Comparison of ENCODE assay signal across 16 cellular contexts in genomic region chr7:101747058-101747617, GRCh38.
DNase-seq lines count a peak whose midpoint lies in the region; ATAC-seq and TF ChIP-seq lines count a peak whose summit lies in the region.
"Had no signal": no experiment of that assay in that cellular context is flagged by ENCODE, and none has a peak within 500 bp of the region (broad histone marks: within the 10 kb centered on the region; RNA-seq: fewer than 3 reads in every experiment).

No MANE protein-coding gene starts in this region.

- H2BK15ac ChIP-seq in IMR-90 (ENCODE audit: low read depth, low read length): 0 out of 3 replicates have a peak overlapping the region, but pooled peaks have one; percentile 49

- H3K36me3 ChIP-seq in IMR-90 (ENCODE audit: control insufficient read depth, insufficient read depth, low read length) (no peaks in the 10 kb centered on the region), OCI-LY7 (ENCODE audit: insufficient read depth, low read length) (no peaks in the 10 kb centered on the region), Karpas-422 (ENCODE audit: insufficient read depth, low read length) (no peaks in the 10 kb centered on the region), PC-3 (ENCODE audit: low read depth, low read length) (no peaks in the 10 kb centered on the region)
- H3K36me3 ChIP-seq: BLaER1, HAP-1, MG63 had no signal

- peaks cover 18% of the 10 kb centered on the region for H3K4me1 Mint-ChIP-seq in T-helper 1 cell treated with Interleukin-12 subunit alpha and Interleukin-12 subunit beta and Interleukin-4 antibody, amounts not matched to agents 30 μg/mL and 1 μg/mL, for 36 hours (ENCODE audit: low read depth)
- peaks cover 29% of the 10 kb centered on the region for H3K4me1 Mint-ChIP-seq in nephron

- H3K18ac ChIP-seq in IMR-90 (ENCODE audit: low read depth, low read length): no peak overlapping the region

- H3K9ac ChIP-seq in IMR-90 (ENCODE audit: low read depth, low read length): no peak overlapping the region
- no peak overlapping the region for H3K9ac ChIP-seq in Karpas-422 (ENCODE audit: low read length)
- no peak overlapping the region for H3K9ac ChIP-seq in PC-3 (ENCODE audit: low read length)
- H3K9ac ChIP-seq: BLaER1 had no signal

- H2AFZ ChIP-seq in IMR-90 (replicated peaks; ENCODE audit: low read length, poor library complexity) (peak overlapping the region; percentile 33), OCI-LY7 (ENCODE audit: low read length) (no peak overlapping the region), Karpas-422 (ENCODE audit: low read length) (no peak overlapping the region), PC-3 (ENCODE audit: low read length) (no peak overlapping the region)

- H3K9me2 ChIP-seq in OCI-LY7 (ENCODE audit: insufficient read depth, low read length) (no peaks in the 10 kb centered on the region), Karpas-422 (replicated peaks; ENCODE audit: insufficient read depth, low read length) (no peaks in the 10 kb centered on the region), PC-3 (replicated peaks; ENCODE audit: low read length) (no peaks in the 10 kb centered on the region)

- peak overlapping the region; percentile 34 for H3K27ac Mint-ChIP-seq in T-helper 1 cell treated with Interleukin-12 subunit alpha and Interleukin-12 subunit beta and Interleukin-4 antibody, amounts not matched to agents 30 μg/mL and 1 μg/mL, for 36 hours
- peak overlapping the region; percentile 93 to 98 (median 96) for H3K27ac Mint-ChIP-seq in nephron

- in situ Hi-C loops in IMR-90 (cut with MboI; ENCODE audit: low sequenced_read_pairs): no loop called here

- dilution Hi-C loops in IMR-90 (cut with HindIII; ENCODE audit: low sequenced_read_pairs, unreplicated experiment): no loop called here

- DNase-seq in T-helper 1 cell (no peak), IMR-90 (no peak), OCI-LY7 (ENCODE audit: low spot score) (no peak), Karpas-422 (no peak), GM10248 (ENCODE audit: extremely low spot score) (no peak), PC-3 (no peak)
- DNase-seq: DMS 273 treated with DMSO at 0.1 percent for 48 hours, MG63, NCI-H1105 treated with DMSO at 0.1 percent for 48 hours, NCI-H1930, NCI-H524 had no signal

- no peaks in the 10 kb centered on the region for H3K36me3 Mint-ChIP-seq in T-helper 1 cell treated with Interleukin-12 subunit alpha and Interleukin-12 subunit beta and Interleukin-4 antibody, amounts not matched to agents 30 μg/mL and 1 μg/mL, for 36 hours (ENCODE audit: low read depth)
- no peaks in the 10 kb centered on the region for H3K36me3 Mint-ChIP-seq in nephron (ENCODE audit: low read depth)

- no peak for ATAC-seq in IMR-90 (ENCODE audit: low read depth)
- ATAC-seq in PC-3: no peak

- no peaks in the 10 kb centered on the region for H3K9me3 Mint-ChIP-seq in T-helper 1 cell treated with Interleukin-12 subunit alpha and Interleukin-12 subunit beta and Interleukin-4 antibody, amounts not matched to agents 30 μg/mL and 1 μg/mL, for 36 hours
- peaks cover 3% of the 10 kb centered on the region for H3K9me3 Mint-ChIP-seq in nephron

- H2BK120ac ChIP-seq in IMR-90 (ENCODE audit: low read depth, low read length): no peak overlapping the region

- H3K27me3 Mint-ChIP-seq in T-helper 1 cell treated with Interleukin-12 subunit alpha and Interleukin-12 subunit beta and Interleukin-4 antibody, amounts not matched to agents 30 μg/mL and 1 μg/mL, for 36 hours (ENCODE audit: low read depth): no peaks in the 10 kb centered on the region
- peaks cover 5% of the 10 kb centered on the region for H3K27me3 Mint-ChIP-seq in nephron (ENCODE audit: low read depth)

- no peak for TF ChIP-seq RAD21 in IMR-90 (IDR thresholded peaks at IDR 0.05; ENCODE audit: low read length)

- H3K27me3 ChIP-seq in IMR-90 (ENCODE audit: control insufficient read depth, insufficient read depth, low read length) (peaks cover 33% of the 10 kb centered on the region), Karpas-422 (ENCODE audit: low read length) (no peaks in the 10 kb centered on the region), PC-3 (ENCODE audit: low read length) (no peaks in the 10 kb centered on the region)
- H3K27me3 ChIP-seq: BLaER1, MG63 had no signal

- H3K4me2 ChIP-seq in IMR-90 (ENCODE audit: low read depth, low read length): no peak overlapping the region
- peak overlapping the region; percentile 33; the same call in 1 of the 2 replicates for H3K4me2 ChIP-seq in OCI-LY7 (ENCODE audit: low read length)
- no peak overlapping the region for H3K4me2 ChIP-seq in Karpas-422 (ENCODE audit: low read depth, low read length, poor library complexity, severe bottlenecking)
- no peak overlapping the region for H3K4me2 ChIP-seq in PC-3 (ENCODE audit: low read length)

- no peak overlapping the region for H3K4ac ChIP-seq in IMR-90 (ENCODE audit: low read depth, low read length)

- H4K91ac ChIP-seq in IMR-90 (ENCODE audit: insufficient read depth, low read depth, low read length): no peak overlapping the region

- no peaks in the 10 kb centered on the region for H3K9me1 ChIP-seq in IMR-90 (ENCODE audit: insufficient read depth, low read length)

- H2BK20ac ChIP-seq in IMR-90 (ENCODE audit: low read depth, low read length): no peak overlapping the region

- no peak overlapping the region for H3K4me3 Mint-ChIP-seq in T-helper 1 cell treated with Interleukin-12 subunit alpha and Interleukin-12 subunit beta and Interleukin-4 antibody, amounts not matched to agents 30 μg/mL and 1 μg/mL, for 36 hours
- H3K4me3 Mint-ChIP-seq in nephron: peak overlapping the region; percentile 13 to 47 (median 41)

- no peak for TF ChIP-seq POLR2A in IMR-90 (IDR thresholded peaks at IDR 0.05; ENCODE audit: low read depth, low read length)

- H2AK5ac ChIP-seq in IMR-90 (ENCODE audit: low read depth, low read length): no peak overlapping the region

- no peak overlapping the region for H3K14ac ChIP-seq in IMR-90 (replicated peaks; ENCODE audit: low read depth, low read length)

- CTCF ChIA-PET in IMR-90 (lab: Yijun Ruan, JAX): no interaction called here
- CTCF ChIA-PET in OCI-LY7 (lab: Charles Lee; ENCODE audit: unreplicated experiment): no interaction called here
- CTCF ChIA-PET in GM10248 (lab: Yijun Ruan, JAX): interaction anchor here (1.0 to 1.2 kb wide), 2 partner anchors 10 to 108 kb away, joined by 3 read pairs; no protein-coding TSS in a partner anchor
- CTCF ChIA-PET in PC-3 (lab: Charles Lee): no interaction called here

- H3F3A ChIP-seq in PC-3 (ENCODE audit: low read length, unreplicated experiment): no peaks in the 10 kb centered on the region

- no peaks in the 10 kb centered on the region for H3K79me1 ChIP-seq in IMR-90 (ENCODE audit: low read depth in 1 of 2, low read length in 2 of 2)

- intact Hi-C loops in IMR-90 (cut with micrococcal nuclease): no loop called here
- intact Hi-C loops in OCI-LY7 (cut with micrococcal nuclease; ENCODE audit: unreplicated experiment): no loop called here
- intact Hi-C loops in PC-3 (cut with micrococcal nuclease): no loop called here

- H3K4me1 ChIP-seq in IMR-90 (ENCODE audit: control insufficient read depth, insufficient read depth, low read length) (peaks cover 3% of the 10 kb centered on the region; the same call in 1 of the 2 replicates), OCI-LY7 (ENCODE audit: insufficient read depth, low read length, poor library complexity, severe bottlenecking) (peaks cover 46% of the 10 kb centered on the region), Karpas-422 (ENCODE audit: low read length) (peaks cover 21% of the 10 kb centered on the region), PC-3 (ENCODE audit: insufficient read depth, low read length) (no peaks in the 10 kb centered on the region)

- TF ChIP-seq CTCF in IMR-90 (conservative IDR thresholded peaks at IDR 0.05; ENCODE audit: low read depth, low read length) (no peak), OCI-LY7 (conservative IDR thresholded peaks at IDR 0.05; ENCODE audit: low read length) (no peak), nephron (IDR thresholded peaks at IDR 0.05; ENCODE audit: unreplicated experiment in 3 of 3) (no peak), GM10248 (IDR thresholded peaks at IDR 0.05; ENCODE audit: control extremely low read depth, extremely low read depth, low read depth, missing control alignments) (no peak), PC-3 (conservative IDR thresholded peaks at IDR 0.05; ENCODE audit: low read depth, low read length) (no peak)

- no peak overlapping the region for H2BK5ac ChIP-seq in IMR-90 (ENCODE audit: low read depth, low read length, poor library complexity, severe bottlenecking)

- H4K5ac ChIP-seq in IMR-90 (ENCODE audit: low read depth, low read length): no peak overlapping the region

- H3K23ac ChIP-seq in IMR-90 (ENCODE audit: low read depth, low read length): 0 out of 2 replicates have a peak overlapping the region, but pooled peaks have one; percentile 49

- H4K8ac ChIP-seq in IMR-90 (ENCODE audit: low read depth in 2 of 2, low read length in 2 of 2): no peak overlapping the region

- no peak overlapping the region for H2AK9ac ChIP-seq in IMR-90 (replicated peaks; ENCODE audit: low read depth, low read length, poor library complexity)

- H3K4me3 ChIP-seq in IMR-90 (ENCODE audit: insufficient read depth, low read depth, low read length) (no peak overlapping the region), OCI-LY7 (ENCODE audit: low read depth, low read length, poor library complexity, severe bottlenecking) (no peak overlapping the region), Karpas-422 (ENCODE audit: low read length) (no peak overlapping the region), PC-3 (ENCODE audit: low read length) (no peak overlapping the region)
- H3K4me3 ChIP-seq: BLaER1, HAP-1, MG63 had no signal

- WGBS in IMR-90 (ENCODE audit: extremely low coverage in 2 of 2, insufficient read length in 1 of 2), 2 experiments: 83% methylated on average over 2 of the region's 9 CpGs; no CpG with 5 or more reads in 1 of the 2 experiments

- H3K27ac ChIP-seq in IMR-90 (ENCODE audit: insufficient read depth, low read length): no peak overlapping the region
- H3K27ac ChIP-seq in OCI-LY7 (ENCODE audit: low read depth, low read length, poor library complexity, severe bottlenecking): no peak overlapping the region
- no peak overlapping the region for H3K27ac ChIP-seq in Karpas-422 (ENCODE audit: low read length)
- H3K27ac ChIP-seq in PC-3 (ENCODE audit: low read length): no peak overlapping the region
- H3K27ac ChIP-seq: 22Rv1 had no signal

- H4K20me1 ChIP-seq in IMR-90 (ENCODE audit: insufficient read depth, low read length) (no peaks in the 10 kb centered on the region), OCI-LY7 (ENCODE audit: insufficient read depth, low read length) (no peaks in the 10 kb centered on the region), Karpas-422 (ENCODE audit: insufficient read depth, low read depth, low read length) (no peaks in the 10 kb centered on the region), PC-3 (ENCODE audit: low read length) (no peaks in the 10 kb centered on the region)
- H4K20me1 ChIP-seq: BLaER1 had no signal

- no peaks in the 10 kb centered on the region for H3K9me3 ChIP-seq in IMR-90 (ENCODE audit: control insufficient read depth, insufficient read depth, low read length)
- H3K9me3 ChIP-seq in OCI-LY7 (ENCODE audit: low read length): no peaks in the 10 kb centered on the region
- H3K9me3 ChIP-seq in Karpas-422 (ENCODE audit: low read length): no peaks in the 10 kb centered on the region
- no peaks in the 10 kb centered on the region for H3K9me3 ChIP-seq in PC-3 (ENCODE audit: low read length)
- H3K9me3 ChIP-seq: BLaER1, HAP-1, MG63 had no signal

- POLR2A ChIA-PET in IMR-90 (lab: Charles Lee; ENCODE audit: unreplicated experiment) (interaction anchor here (0.6 kb wide), 1 partner anchor 477 kb away, joined by 3 read pairs; no protein-coding TSS in a partner anchor), OCI-LY7 (lab: Charles Lee) (interaction anchor here (0.9 to 8.5 kb wide), 2 partner anchors 45 to 56 kb away, joined by 3 to 177 read pairs; no protein-coding TSS in a partner anchor), GM10248 (lab: Yijun Ruan, JAX) (interaction anchor here (0.7 kb wide), 1 partner anchor 20 kb away, joined by 3 read pairs; no protein-coding TSS in a partner anchor), PC-3 (lab: Charles Lee; ENCODE audit: unreplicated experiment) (no interaction called here)

- H3K79me2 ChIP-seq in OCI-LY7 (ENCODE audit: insufficient read depth, low read depth, low read length) (peaks cover 9% of the 10 kb centered on the region; the same call in 1 of the 2 replicates), Karpas-422 (ENCODE audit: low read length) (no peaks in the 10 kb centered on the region), PC-3 (ENCODE audit: low read length) (no peaks in the 10 kb centered on the region)

- no TSS peak for BruUV-seq in IMR-90 (replicated peaks; lab: Mats Ljungman, UMichigan)
- BruUV-seq in OCI-LY7 (replicated peaks; lab: Mats Ljungman, UMichigan): no TSS peak
- no TSS peak for BruUV-seq in PC-3 (replicated peaks; lab: Mats Ljungman, UMichigan)

- H3K56ac ChIP-seq in IMR-90 (ENCODE audit: extremely low read depth, insufficient read depth, low read length): no peak overlapping the region
